Comparison of ENCODE assay signal across 20 cellular contexts in the genomic region with DNA sequence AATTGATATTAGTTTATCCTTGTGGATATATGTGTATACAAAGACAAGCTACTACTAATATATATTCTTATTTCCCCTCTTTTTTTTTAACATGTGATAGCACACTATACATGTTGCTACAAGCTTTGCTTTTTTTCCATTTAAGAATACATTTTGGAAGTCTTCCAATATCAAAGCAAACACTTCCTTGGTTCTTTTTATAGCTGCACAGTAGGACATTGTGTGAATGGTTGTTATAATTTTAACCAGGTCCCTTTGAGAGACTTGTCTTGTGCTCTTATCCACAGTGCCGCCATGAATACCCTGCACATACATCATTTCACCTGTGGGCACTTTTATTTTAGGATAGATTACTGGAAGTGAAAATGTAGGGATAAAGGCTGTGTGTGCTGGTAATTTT.
A peak's percentile ranks its signal among the peaks of the same experiment; 100 is the strongest.
DNase-seq lines count a peak whose midpoint lies in the region; ATAC-seq and TF ChIP-seq lines count a peak whose summit lies in the region.
"Had no signal": no experiment of that assay in that cellular context is flagged by ENCODE, and none has a peak within 500 bp of the region (broad histone marks: within the 10 kb centered on the region; RNA-seq: fewer than 3 reads in every experiment).

No MANE protein-coding gene starts in this region.

- H4K20me1 ChIP-seq in OCI-LY7 (ENCODE audit: insufficient read depth, low read length), result no peaks in the 10 kb centered on the region

- H3K4me2 ChIP-seq in OCI-LY7 (ENCODE audit: low read length), result no peak overlapping the region
- H3K4me2 ChIP-seq: KMS-11 had no signal

- H3K36me3 ChIP-seq in left ventricle myocardium inferior, result no peaks in the 10 kb centered on the region
- no peaks in the 10 kb centered on the region for H3K36me3 ChIP-seq in OCI-LY7 (ENCODE audit: insufficient read depth, low read length)
- H3K36me3 ChIP-seq: cardiac muscle cell had no signal

- no peak overlapping the region for H2AFZ ChIP-seq in OCI-LY7 (ENCODE audit: low read length)
- H2AFZ ChIP-seq: GM23248 had no signal

- H3K27ac ChIP-seq in left ventricle myocardium inferior (replicated peaks) (peak overlapping the region; percentile 58), OCI-LY7 (ENCODE audit: low read depth, low read length, poor library complexity, severe bottlenecking) (no peak overlapping the region)
- H3K27ac ChIP-seq: cardiac muscle cell, GM23248, KMS-11 had no signal

- TF ChIP-seq CTCF in left ventricle myocardium inferior (IDR thresholded peaks at IDR 0.05; ENCODE audit: borderline replicate concordance) (no peak), OCI-LY7 (conservative IDR thresholded peaks at IDR 0.05; ENCODE audit: low read length) (no peak)

- no peak overlapping the region for H3K4me3 ChIP-seq in left ventricle myocardium inferior
- H3K4me3 ChIP-seq in OCI-LY7 (ENCODE audit: low read depth, low read length, poor library complexity, severe bottlenecking), result no peak overlapping the region
- H3K4me3 ChIP-seq: cardiac muscle cell, GM23248 had no signal

- intact Hi-C loops in left ventricle myocardium inferior (cut with micrococcal nuclease), result no loop called here
- intact Hi-C loops in OCI-LY7 (cut with micrococcal nuclease; ENCODE audit: unreplicated experiment), result no loop called here

- no peaks in the 10 kb centered on the region for H3K9me3 ChIP-seq in left ventricle myocardium inferior (replicated peaks)
- no peaks in the 10 kb centered on the region for H3K9me3 ChIP-seq in OCI-LY7 (ENCODE audit: low read length)

- CTCF ChIA-PET in OCI-LY7 (lab: Charles Lee; ENCODE audit: unreplicated experiment), result no interaction called here

- DNase-seq in DMS153 (lab: John Stamatoyannopoulos, UW), result peak; percentile 88
- DNase-seq in NCI-H128 (lab: John Stamatoyannopoulos, UW; ENCODE audit: unreplicated experiment), result peak; percentile 54
- peak; percentile 22 for DNase-seq in NCI-H2227 treated with DMSO at 0.1 percent for 48 hours (lab: John Stamatoyannopoulos, UW)
- no peak for DNase-seq in left ventricle myocardium inferior
- no peak for DNase-seq in OCI-LY7 (ENCODE audit: low spot score)
- DNase-seq in cerebellum (ENCODE audit: low spot score), result no peak
- DNase-seq: activated CD4-positive, alpha-beta T cell treated with anti-CD3 and anti-CD28 coated beads for 1 hour; activated CD8-positive, alpha-beta memory T cell treated with anti-CD3 and anti-CD28 coated beads for 24 hours; activated naive CD4-positive, alpha-beta T cell treated with anti-CD3 and anti-CD28 coated beads, Interleukin-2, amount 10 ng/mL, durations not matched to agents 7 days and 5 days; activated T-cell treated with anti-CD3 and anti-CD28 coated beads, Interleukin-2, amount 50 U/mL, for 24 hours; amygdala; dermis blood vessel endothelial cell; GM23248; NCI-H510A treated with DMSO at 0.1 percent for 48 hours; SIG-M5 had no signal

- no TSS peak for BruUV-seq in OCI-LY7 (replicated peaks; lab: Mats Ljungman, UMichigan)

- no peaks in the 10 kb centered on the region for H3K79me2 ChIP-seq in OCI-LY7 (ENCODE audit: insufficient read depth, low read depth, low read length)

- H3K4me1 ChIP-seq in left ventricle myocardium inferior, result peaks cover 42% of the 10 kb centered on the region
- H3K4me1 ChIP-seq in OCI-LY7 (ENCODE audit: insufficient read depth, low read length, poor library complexity, severe bottlenecking), result no peaks in the 10 kb centered on the region

- POLR2A ChIA-PET in OCI-LY7 (lab: Charles Lee), result no interaction called here

- H3K9me2 ChIP-seq in OCI-LY7 (ENCODE audit: insufficient read depth, low read length), result no peaks in the 10 kb centered on the region

- H3K27me3 ChIP-seq in left ventricle myocardium inferior (ENCODE audit: low read depth), result no peaks in the 10 kb centered on the region
- H3K27me3 ChIP-seq: cardiac muscle cell had no signal

- ATAC-seq in GM21717 (IDR thresholded peaks at IDR 0.05; ENCODE audit: unreplicated experiment), result no peak
- no peak for ATAC-seq in HG03571 (IDR thresholded peaks at IDR 0.05; ENCODE audit: unreplicated experiment)
- ATAC-seq: sciatic nerve had no signal

Comparison
In these comparisons a context has a peak if more than half of its experiments do, and no peak if none do; other contexts are left out.
1. DNase-seq: peak in DMS153 (single experiment), NCI-H128 (single experiment) and NCI-H2227 treated with DMSO at 0.1 percent for 48 hours (single experiment); none in left ventricle myocardium inferior (single experiment), OCI-LY7 (single experiment) and cerebellum (single experiment).